ENCODE assay signal across 23 cellular contexts in the genomic region with DNA sequence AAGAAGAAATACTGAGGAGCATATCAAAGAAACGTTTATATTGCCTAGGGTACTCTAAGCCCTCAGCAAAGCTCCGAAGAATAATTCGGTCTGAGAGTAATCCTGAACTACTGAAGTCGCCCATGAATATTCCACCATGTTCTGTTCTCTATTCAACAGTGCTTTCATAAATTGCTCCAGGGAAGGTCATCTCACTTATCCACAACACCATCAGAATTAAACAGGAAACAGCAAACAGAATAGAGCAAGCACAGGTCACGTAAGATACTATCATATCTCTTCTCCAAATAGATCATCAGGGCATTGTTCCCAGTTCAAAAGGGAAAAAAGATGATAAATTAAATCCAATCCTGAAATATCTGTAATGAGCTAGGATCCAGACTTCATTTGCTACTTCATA.
A peak's percentile ranks its signal among the peaks of the same experiment; 100 is the strongest.
DNase-seq lines count a peak whose midpoint lies in the region; ATAC-seq and TF ChIP-seq lines count a peak whose summit lies in the region.
"Had no signal": no experiment of that assay in that cellular context is flagged by ENCODE, and none has a peak within 500 bp of the region (broad histone marks: within the 10 kb centered on the region; RNA-seq: fewer than 3 reads in every experiment).

No MANE protein-coding gene starts in this region.

- H3K4me1 ChIP-seq in SK-N-SH (ENCODE audit: control insufficient read depth in 1 of 2, insufficient read depth in 2 of 2, low read depth in 1 of 2, low read length in 1 of 2) = peaks cover 5 to 27% of the 10 kb centered on the region in 2 experiments
- H3K4me1 ChIP-seq: Caco-2 had no signal

- H3K9me2 ChIP-seq in SK-N-SH = no peaks in the 10 kb centered on the region

- TF ChIP-seq CTCF in 22Rv1 (IDR thresholded peaks at IDR 0.05) = no peak
- no peak for TF ChIP-seq CTCF in SK-N-SH (IDR thresholded peaks at IDR 0.05)
- TF ChIP-seq CTCF in VCaP (conservative IDR thresholded peaks at IDR 0.05) = no peak

- no peaks in the 10 kb centered on the region for H3K9me3 ChIP-seq in SK-N-SH
- H3K9me3 ChIP-seq: BLaER1 treated with 17β-estradiol and CSF1 and Interleukin-3, amounts not matched to agents 10 nM and 100 nM; Caco-2 had no signal

- TF ChIP-seq RAD21 in SK-N-SH (IDR thresholded peaks at IDR 0.05; ENCODE audit: low read length) = peak; percentile 43

- no peaks in the 10 kb centered on the region for H3K27me3 ChIP-seq in SK-N-SH (ENCODE audit: insufficient read depth)
- H3K27me3 ChIP-seq: BLaER1 treated with 17β-estradiol and CSF1 and Interleukin-3, amounts not matched to agents 10 nM and 100 nM had no signal

- no peaks in the 10 kb centered on the region for H3K36me3 ChIP-seq in SK-N-SH (replicated peaks in 1 of 2; ENCODE audit: control insufficient read depth in 1 of 2, insufficient read depth in 2 of 2, low read length in 1 of 2)
- H3K36me3 ChIP-seq: BLaER1 treated with 17β-estradiol and CSF1 and Interleukin-3, amounts not matched to agents 10 nM and 100 nM had no signal

- no peak overlapping the region for H3K4me2 ChIP-seq in SK-N-SH
- H3K4me2 ChIP-seq: BLaER1 treated with 17β-estradiol and CSF1 and Interleukin-3, amounts not matched to agents 10 nM and 100 nM had no signal

- H3F3A ChIP-seq in SK-N-SH (replicated peaks; ENCODE audit: insufficient read depth) = peaks cover 26% of the 10 kb centered on the region

- peak in 1 of 2 experiments; percentile 99; a peak in 2 of 4 replicates for TF ChIP-seq EP300 in SK-N-SH (IDR thresholded peaks at IDR 0.05; ENCODE audit: borderline replicate concordance in 1 of 2, low read depth in 1 of 2, low read length in 1 of 2)

- in situ Hi-C loops in G401 (cut with HindIII; ENCODE audit: low sequenced_read_pairs) = no loop called here

- H3K9ac ChIP-seq in SK-N-SH = no peak overlapping the region
- H3K9ac ChIP-seq: BLaER1 treated with 17β-estradiol and CSF1 and Interleukin-3, amounts not matched to agents 10 nM and 100 nM had no signal

- no peak for ATAC-seq in HG02610 (IDR thresholded peaks at IDR 0.05; ENCODE audit: unreplicated experiment)
- ATAC-seq: CD8-positive, alpha-beta T cell had no signal

- WGBS in SK-N-SH (ENCODE audit: low lambda C conversion rate) = 41% methylated on average over 5 of the region's 5 CpGs

- no peaks in the 10 kb centered on the region for H4K20me1 ChIP-seq in SK-N-SH (ENCODE audit: insufficient read depth)
- H4K20me1 ChIP-seq: BLaER1 treated with 17β-estradiol and CSF1 and Interleukin-3, amounts not matched to agents 10 nM and 100 nM had no signal

- CTCF ChIA-PET in SK-N-SH (lab: Yijun Ruan, JAX) = interaction anchor here (0.8 to 1.5 kb wide), 2 partner anchors 11 to 560 kb away, joined by 4 to 5 read pairs; no protein-coding TSS in a partner anchor

- peak overlapping the region; percentile 95 for H3K27ac ChIP-seq in 22Rv1
- H3K27ac ChIP-seq in SK-N-SH (ENCODE audit: low read depth in 2 of 2, low read length in 1 of 2) = no peak overlapping the region
- H3K27ac ChIP-seq in VCaP = peak overlapping the region; percentile 67
- H3K27ac ChIP-seq: BLaER1 treated with 17β-estradiol and CSF1 and Interleukin-3, amounts not matched to agents 10 nM and 100 nM had no signal

- DNase-seq in M059J (ENCODE audit: low read depth) = peak; percentile 24
- peak; percentile 33 for DNase-seq in SK-N-SH
- no peak for DNase-seq in DMS 273 (lab: John Stamatoyannopoulos, UW; ENCODE audit: unreplicated experiment)
- DNase-seq in G401 (ENCODE audit: low spot score) = no peak
- DNase-seq in AG08396 (ENCODE audit: low spot score) = no peak
- DNase-seq: 8988T; ACHN; AML-193; Caco-2; Calu3; CD4-positive, alpha-beta T cell; CD8-positive, alpha-beta T cell; DMS 273 treated with DMSO at 0.1 percent for 48 hours; DMS153; DMS53; DMS79; DND-41; EL; GF-D8 had no signal

- H3K4me3 ChIP-seq in SK-N-SH (ENCODE audit: low read depth in 2 of 2, low read length in 1 of 2) = no peak overlapping the region
- H3K4me3 ChIP-seq: BLaER1 treated with 17β-estradiol and CSF1 and Interleukin-3, amounts not matched to agents 10 nM and 100 nM had no signal

- H3K79me2 ChIP-seq in SK-N-SH (ENCODE audit: insufficient read depth) = no peaks in the 10 kb centered on the region

- POLR2A ChIA-PET in SK-N-SH (lab: Yijun Ruan, JAX) = no interaction called here

- peak overlapping the region; percentile 44; the same call in 1 of the 2 replicates for H2AFZ ChIP-seq in SK-N-SH (ENCODE audit: low read depth)

TF ChIP-seq in SK-N-SH, 30 proteins besides CTCF, POLR2A, EP300 and RAD21:
- no peak for TF ChIP-seq TEAD4 (IDR thresholded peaks at IDR 0.05; ENCODE audit: borderline replicate concordance, insufficient read depth)
- TF ChIP-seq FOSL2 (IDR thresholded peaks at IDR 0.05; ENCODE audit: borderline replicate concordance, low read depth) = no peak
- TF ChIP-seq TCF12 (IDR thresholded peaks at IDR 0.05) = peak; percentile 60
- TF ChIP-seq, protein P1, sequence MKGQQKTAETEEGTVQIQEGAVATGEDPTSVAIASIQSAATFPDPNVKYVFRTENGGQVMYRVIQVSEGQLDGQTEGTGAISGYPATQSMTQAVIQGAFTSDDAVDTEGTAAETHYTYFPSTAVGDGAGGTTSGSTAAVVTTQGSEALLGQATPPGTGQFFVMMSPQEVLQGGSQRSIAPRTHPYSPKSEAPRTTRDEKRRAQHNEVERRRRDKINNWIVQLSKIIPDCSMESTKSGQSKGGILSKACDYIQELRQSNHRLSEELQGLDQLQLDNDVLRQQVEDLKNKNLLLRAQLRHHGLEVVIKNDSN (IDR thresholded peaks at IDR 0.05; ENCODE audit: borderline replicate concordance, low read depth) = no peak
- TF ChIP-seq FOXJ3 (CRISPR knock-in tag; IDR thresholded peaks at IDR 0.05) = peak; percentile 66; the same call in 1 of the 2 replicates
- peak; percentile 85 for TF ChIP-seq CHD2 (IDR thresholded peaks at IDR 0.05; ENCODE audit: low read length, partially characterized antibody)
- peak; percentile 15; the same call in 1 of the 2 replicates for TF ChIP-seq SMC3 (IDR thresholded peaks at IDR 0.05; ENCODE audit: low read depth, low read length)
- TF ChIP-seq GATA2 (CRISPR knock-in tag; IDR thresholded peaks at IDR 0.05) = peak; percentile 94
- TF ChIP-seq JUND (IDR thresholded peaks at IDR 0.05) = 0 out of 2 replicates have a peak, but pooled peaks have one; percentile 5
- TF ChIP-seq MEF2A (IDR thresholded peaks at IDR 0.05; ENCODE audit: borderline replicate concordance, low read depth) = no peak
- TF ChIP-seq, protein P2, sequence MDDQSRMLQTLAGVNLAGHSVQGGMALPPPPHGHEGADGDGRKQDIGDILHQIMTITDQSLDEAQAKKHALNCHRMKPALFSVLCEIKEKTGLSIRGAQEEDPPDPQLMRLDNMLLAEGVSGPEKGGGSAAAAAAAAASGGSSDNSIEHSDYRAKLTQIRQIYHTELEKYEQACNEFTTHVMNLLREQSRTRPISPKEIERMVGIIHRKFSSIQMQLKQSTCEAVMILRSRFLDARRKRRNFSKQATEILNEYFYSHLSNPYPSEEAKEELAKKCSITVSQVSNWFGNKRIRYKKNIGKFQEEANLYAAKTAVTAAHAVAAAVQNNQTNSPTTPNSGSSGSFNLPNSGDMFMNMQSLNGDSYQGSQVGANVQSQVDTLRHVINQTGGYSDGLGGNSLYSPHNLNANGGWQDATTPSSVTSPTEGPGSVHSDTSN (IDR thresholded peaks at IDR 0.05) = peak; percentile 34; the same call in 1 of the 2 replicates
- TF ChIP-seq POLR2AphosphoS5 (IDR thresholded peaks at IDR 0.05; ENCODE audit: low read depth, low read length) = no peak
- TF ChIP-seq, protein P3, sequence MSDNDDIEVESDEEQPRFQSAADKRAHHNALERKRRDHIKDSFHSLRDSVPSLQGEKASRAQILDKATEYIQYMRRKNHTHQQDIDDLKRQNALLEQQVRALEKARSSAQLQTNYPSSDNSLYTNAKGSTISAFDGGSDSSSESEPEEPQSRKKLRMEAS (IDR thresholded peaks at IDR 0.05; ENCODE audit: low read depth) = no peak
- TF ChIP-seq RCOR1 (IDR thresholded peaks at IDR 0.05; ENCODE audit: low read length) = peak; percentile 98
- no peak for TF ChIP-seq TAF1 (IDR thresholded peaks at IDR 0.05; ENCODE audit: borderline replicate concordance, low read depth, low read length)
- peak; percentile 42; the same call in 1 of the 2 replicates for TF ChIP-seq MXI1 (IDR thresholded peaks at IDR 0.05; ENCODE audit: low read depth, low read length)
- TF ChIP-seq NFIC (IDR thresholded peaks at IDR 0.05; ENCODE audit: borderline replicate concordance) = no peak
- TF ChIP-seq EZH2phosphoT487 (IDR thresholded peaks at IDR 0.05; ENCODE audit: borderline replicate concordance, low read depth) = no peak
- TF ChIP-seq SIN3A (IDR thresholded peaks at IDR 0.05; ENCODE audit: borderline replicate concordance, low read depth, low read length) = no peak

Comparison
In these comparisons a context has a peak if more than half of its experiments do, and no peak if none do; other contexts are left out.
1. H3K27ac ChIP-seq: peak in 22Rv1 (single experiment) and VCaP (single experiment); none in SK-N-SH (0 of 2).
2. DNase-seq: peak in M059J (single experiment) and SK-N-SH (single experiment); none in DMS 273 (single experiment), G401 (single experiment) and AG08396 (single experiment).